In the genomic region with DNA sequence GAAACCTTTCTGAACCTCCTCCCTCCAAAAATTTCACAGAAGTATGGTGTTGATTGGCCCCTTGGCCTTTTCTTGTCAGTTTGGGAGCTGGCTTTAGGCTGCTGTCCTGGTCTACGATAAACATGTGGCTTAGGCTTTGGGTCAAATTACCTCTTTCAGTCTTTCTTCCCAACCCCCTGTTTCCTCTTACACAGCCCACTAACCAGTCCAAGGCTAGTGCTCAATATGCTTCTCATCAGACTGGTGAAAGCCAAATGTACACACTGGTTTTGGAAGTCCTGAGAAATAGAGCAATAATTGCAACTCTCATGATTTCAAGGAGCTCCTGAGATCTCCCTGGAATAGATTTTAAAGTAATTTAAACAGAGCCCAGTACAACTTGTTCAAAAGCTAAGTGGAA, we compare ENCODE assay signal across 21 cellular contexts.
A peak's percentile ranks its signal among the peaks of the same experiment; 100 is the strongest.
DNase-seq lines count a peak whose midpoint lies in the region; ATAC-seq and TF ChIP-seq lines count a peak whose summit lies in the region.
"Had no signal": no experiment of that assay in that cellular context is flagged by ENCODE, and none has a peak within 500 bp of the region (broad histone marks: within the 10 kb centered on the region; RNA-seq: fewer than 3 reads in every experiment).

No MANE protein-coding gene starts in this region.

- no peak overlapping the region for H3K9ac ChIP-seq in SK-N-SH

- H3K36me3 ChIP-seq in SK-N-SH (replicated peaks in 1 of 2; ENCODE audit: control insufficient read depth in 1 of 2, insufficient read depth in 2 of 2, low read length in 1 of 2) = no peaks in the 10 kb centered on the region
- H3K36me3 ChIP-seq in left lung = no peaks in the 10 kb centered on the region
- no peaks in the 10 kb centered on the region for H3K36me3 ChIP-seq in CD8-positive, alpha-beta T cell (ENCODE audit: insufficient read depth, low read length)

- POLR2A ChIA-PET in SK-N-SH (lab: Yijun Ruan, JAX) = no interaction called here
- POLR2A ChIA-PET in CD8-positive, alpha-beta T cell (lab: Charles Lee) = no interaction called here

- H2AFZ ChIP-seq in SK-N-SH (ENCODE audit: low read depth) = no peak overlapping the region

- CTCF ChIA-PET in SK-N-SH (lab: Yijun Ruan, JAX) = no interaction called here
- CTCF ChIA-PET in CD8-positive, alpha-beta T cell (lab: Charles Lee) = interaction anchor here (0.7 kb wide), 1 partner anchor 12 kb away, joined by 3 read pairs; no protein-coding TSS in a partner anchor

- H4K20me1 ChIP-seq in SK-N-SH (ENCODE audit: insufficient read depth) = no peaks in the 10 kb centered on the region

- H3K4me3 ChIP-seq in SK-N-SH (ENCODE audit: low read depth in 2 of 2, low read length in 1 of 2) (no peak overlapping the region), astrocyte of the cerebellum (ENCODE audit: low read depth, low read length) (no peak overlapping the region), left lung (no peak overlapping the region)
- H3K4me3 ChIP-seq in CD8-positive, alpha-beta T cell (ENCODE audit: low read depth, low read length) = no peak overlapping the region
- H3K4me3 ChIP-seq: A549 had no signal

- no peak overlapping the region for H3K27ac Mint-ChIP-seq in CD8-positive, alpha-beta T cell
- H3K27ac Mint-ChIP-seq: activated naive CD8-positive, alpha-beta T cell treated with anti-CD3 and anti-CD28 coated beads, Interleukin-2, amount 10 ng/mL, durations not matched to agents 7 days and 5 days; activated T-cell treated with anti-CD3 and anti-CD28 coated beads, Interleukin-2, amount 50 U/mL, for 24 hours; HFFc6; mesothelial cell of epicardium had no signal

- no peaks in the 10 kb centered on the region for H3K27me3 Mint-ChIP-seq in CD8-positive, alpha-beta T cell (ENCODE audit: low read depth)
- H3K27me3 Mint-ChIP-seq: activated naive CD8-positive, alpha-beta T cell treated with anti-CD3 and anti-CD28 coated beads, Interleukin-2, amount 10 ng/mL, durations not matched to agents 7 days and 5 days; activated T-cell treated with anti-CD3 and anti-CD28 coated beads, Interleukin-2, amount 50 U/mL, for 24 hours had no signal

- intact Hi-C loops in left lung (cut with DNase I) = no loop called here
- intact Hi-C loops in CD8-positive, alpha-beta T cell (cut with DNase I, micrococcal nuclease) = no loop called here

- H3K9me3 ChIP-seq in SK-N-SH = no peaks in the 10 kb centered on the region
- H3K9me3 ChIP-seq in left lung = peaks cover 0 to 5% of the 10 kb centered on the region in 2 donors
- H3K9me3 ChIP-seq in CD8-positive, alpha-beta T cell (ENCODE audit: low read length) = no peaks in the 10 kb centered on the region
- H3K9me3 ChIP-seq: A549 had no signal

- no peaks in the 10 kb centered on the region for H3K36me3 Mint-ChIP-seq in CD8-positive, alpha-beta T cell
- H3K36me3 Mint-ChIP-seq: activated naive CD8-positive, alpha-beta T cell treated with anti-CD3 and anti-CD28 coated beads, Interleukin-2, amount 10 ng/mL, durations not matched to agents 7 days and 5 days; mesothelial cell of epicardium had no signal

- H3K4me1 ChIP-seq in SK-N-SH (ENCODE audit: control insufficient read depth in 1 of 2, insufficient read depth in 2 of 2, low read depth in 1 of 2, low read length in 1 of 2) = no peaks in the 10 kb centered on the region
- H3K4me1 ChIP-seq in left lung = peaks cover 0 to 4% of the 10 kb centered on the region in 2 donors
- H3K4me1 ChIP-seq in CD8-positive, alpha-beta T cell (ENCODE audit: insufficient read depth, low read length) = no peaks in the 10 kb centered on the region
- H3K4me1 ChIP-seq: A549 had no signal

- peaks cover 2% of the 10 kb centered on the region for H3K9me3 Mint-ChIP-seq in CD8-positive, alpha-beta T cell
- H3K9me3 Mint-ChIP-seq: activated T-cell treated with anti-CD3 and anti-CD28 coated beads, Interleukin-2, amount 50 U/mL, for 24 hours; HFFc6 had no signal

- H3K4me2 ChIP-seq in SK-N-SH = no peak overlapping the region
- H3K4me2 ChIP-seq: A549 had no signal

- DNase-seq in SK-N-SH = no peak
- DNase-seq in astrocyte of the cerebellum (ENCODE audit: low read depth) = peak; percentile 19
- no peak for DNase-seq in left lung
- no peak for DNase-seq in RKO (ENCODE audit: low spot score)
- no peak for DNase-seq in SIG-M5 (lab: John Stamatoyannopoulos, UW)
- no peak for DNase-seq in CD8-positive, alpha-beta T cell
- DNase-seq in NOMO-1 treated with DMSO at 0.1 percent for 48 hours (lab: John Stamatoyannopoulos, UW; ENCODE audit: unreplicated experiment) = no peak
- DNase-seq: activated CD4-positive, alpha-beta T cell treated with anti-CD3 and anti-CD28 coated beads, Interleukin-2, amount 50 U/mL, for 1 hour; activated naive CD8-positive, alpha-beta T cell treated with anti-CD3 and anti-CD28 coated beads, Interleukin-2, amount 10 ng/mL, durations not matched to agents 7 days and 5 days; activated T-cell treated with anti-CD3 and anti-CD28 coated beads, Interleukin-2, amount 50 U/mL, for 24 hours; head of caudate nucleus; HFFc6; NCI-H2029 treated with DMSO at 0.1 percent for 48 hours; NCI-H82; right cardiac atrium; Right ventricle myocardium superior; stimulated activated CD4-positive, alpha-beta T cell treated with anti-CD3 and anti-CD28 coated beads, Interleukin-4, amount 100 ng/mL, for 1 hour; stimulated activated CD8-positive, alpha-beta memory T cell treated with anti-CD3 and anti-CD28 coated beads, Interleukin-4, amount 100 ng/mL, for 48 hours had no signal

- in situ Hi-C loops in astrocyte of the cerebellum (cut with HindIII; ENCODE audit: low sequenced_read_pairs) = no loop called here

- no peaks in the 10 kb centered on the region for H3K27me3 ChIP-seq in SK-N-SH (ENCODE audit: insufficient read depth)
- H3K27me3 ChIP-seq in left lung = no peaks in the 10 kb centered on the region
- no peaks in the 10 kb centered on the region for H3K27me3 ChIP-seq in CD8-positive, alpha-beta T cell (ENCODE audit: insufficient read depth, low read length)

- H3K27ac ChIP-seq in SK-N-SH (ENCODE audit: low read depth in 2 of 2, low read length in 1 of 2) = no peak overlapping the region
- H3K27ac ChIP-seq in left lung = no peak overlapping the region
- H3K27ac ChIP-seq in CD8-positive, alpha-beta T cell (ENCODE audit: low read depth, low read length) = no peak overlapping the region
- H3K27ac ChIP-seq: A549 had no signal

- WGBS in SK-N-SH (ENCODE audit: low lambda C conversion rate) = 8% methylated on average over 1 of the region's 1 CpG

- TF ChIP-seq RAD21 in SK-N-SH (IDR thresholded peaks at IDR 0.05; ENCODE audit: low read length) = no peak

- no peaks in the 10 kb centered on the region for H3K4me1 Mint-ChIP-seq in CD8-positive, alpha-beta T cell (ENCODE audit: low read depth)
- H3K4me1 Mint-ChIP-seq: activated naive CD8-positive, alpha-beta T cell treated with anti-CD3 and anti-CD28 coated beads, Interleukin-2, amount 10 ng/mL, durations not matched to agents 7 days and 5 days; mesothelial cell of epicardium had no signal

- H3K9me2 ChIP-seq in SK-N-SH = no peaks in the 10 kb centered on the region

- H3F3A ChIP-seq in SK-N-SH (replicated peaks; ENCODE audit: insufficient read depth) = no peaks in the 10 kb centered on the region

- peak; percentile 35; the same call in 2 of the 3 replicates for ATAC-seq in SK-N-SH treated with all-trans-retinoic acid at 6 μM for 48 hours
- peak; percentile 80 for ATAC-seq in left lung
- no peak for ATAC-seq in CD8-positive, alpha-beta T cell
- ATAC-seq: A549 had no signal

- TF ChIP-seq CTCF in SK-N-SH (IDR thresholded peaks at IDR 0.05) (no peak), astrocyte of the cerebellum (IDR thresholded peaks at IDR 0.05; ENCODE audit: low read depth, low read length, missing control alignments) (no peak), left lung (IDR thresholded peaks at IDR 0.05) (no peak)
- TF ChIP-seq CTCF in CD8-positive, alpha-beta T cell (IDR thresholded peaks at IDR 0.05) = no peak

- no peak overlapping the region for H3K4me3 Mint-ChIP-seq in CD8-positive, alpha-beta T cell
- H3K4me3 Mint-ChIP-seq: activated naive CD8-positive, alpha-beta T cell treated with anti-CD3 and anti-CD28 coated beads, Interleukin-2, amount 10 ng/mL, durations not matched to agents 7 days and 5 days; activated T-cell treated with anti-CD3 and anti-CD28 coated beads, Interleukin-2, amount 50 U/mL, for 24 hours; HFFc6; mesothelial cell of epicardium had no signal

- no peak for TF ChIP-seq EP300 in SK-N-SH (IDR thresholded peaks at IDR 0.05; ENCODE audit: borderline replicate concordance in 1 of 2, low read depth in 1 of 2, low read length in 1 of 2)

- no peaks in the 10 kb centered on the region for H3K79me2 ChIP-seq in SK-N-SH (ENCODE audit: insufficient read depth)

TF ChIP-seq in SK-N-SH treated with all-trans-retinoic acid at 6 μM for 48 hours, 23 proteins besides CTCF, POLR2A, EP300 and RAD21:
- TF ChIP-seq POU6F1 (CRISPR knock-in tag; IDR thresholded peaks at IDR 0.05; ENCODE audit: borderline replicate concordance, low read depth) (no peak), CSDC2 (CRISPR knock-in tag; IDR thresholded peaks at IDR 0.05) (no peak), ZFP3 (CRISPR knock-in tag; IDR thresholded peaks at IDR 0.05) (no peak)

TF ChIP-seq in SK-N-SH, 30 proteins besides CTCF, POLR2A, EP300 and RAD21:
- no peak for TF ChIP-seq MEF2A (IDR thresholded peaks at IDR 0.05; ENCODE audit: borderline replicate concordance, low read depth)
- TF ChIP-seq TEAD4 (IDR thresholded peaks at IDR 0.05; ENCODE audit: borderline replicate concordance, insufficient read depth) = no peak
- no peak for TF ChIP-seq PBX3 (IDR thresholded peaks at IDR 0.05)
- TF ChIP-seq USF2 (IDR thresholded peaks at IDR 0.05; ENCODE audit: borderline replicate concordance, low read depth, low read length) = no peak
